ENCODE assay signal across 8 cellular contexts in genomic region chr21:31614705-31615104, GRCh38.
"Had no signal": no experiment of that assay in that cellular context is flagged by ENCODE, and none has a peak within 500 bp of the region (broad histone marks: within the 10 kb centered on the region; RNA-seq: fewer than 3 reads in every experiment).

No MANE protein-coding gene starts in this region.

- H3K4me1 ChIP-seq: HAP-1 had no signal

- H3K4me3 ChIP-seq: GM23248, HAP-1 had no signal

- H3K9ac ChIP-seq: GM23248 had no signal

- H3K9me3 ChIP-seq: HAP-1 had no signal

- H3K27ac ChIP-seq: GM23248 had no signal

- H3K27ac Mint-ChIP-seq: HFFc6, IgD-negative memory B cell had no signal

- H3K4me3 Mint-ChIP-seq: HFFc6, IgD-negative memory B cell had no signal

- H3K36me3 ChIP-seq: HAP-1 had no signal

- ATAC-seq: HCT116 had no signal

- DNase-seq: GM23248, GOT3, H7, HFFc6, KG1 had no signal

- H3K36me3 Mint-ChIP-seq: IgD-negative memory B cell had no signal

- H3K9me3 Mint-ChIP-seq: HFFc6 had no signal
